10 cellular contexts compared by ENCODE assay signal in the genomic region with DNA sequence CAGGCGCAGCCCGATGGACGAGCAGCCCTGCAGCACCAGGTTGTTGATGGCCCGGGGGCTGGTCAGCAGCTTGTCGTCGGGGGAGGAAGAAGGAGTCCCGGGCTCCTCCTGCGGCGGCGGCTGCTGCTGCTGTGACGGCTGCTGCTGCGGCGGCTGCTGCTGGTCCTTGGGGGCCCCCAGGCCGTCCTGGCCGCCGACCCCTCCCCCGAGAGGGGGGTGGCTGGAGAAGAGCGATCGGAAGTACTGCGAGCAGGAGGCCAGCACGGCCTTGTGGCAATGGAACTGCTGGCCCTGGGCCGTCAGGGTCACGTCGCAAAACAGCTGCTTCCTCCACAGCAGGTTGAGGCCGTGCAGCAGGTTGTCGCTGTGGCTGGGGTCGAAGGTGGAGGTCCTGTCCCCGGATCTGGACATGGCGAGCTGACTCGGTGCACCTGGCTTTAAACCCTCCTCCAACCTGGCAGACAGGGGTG. TPM values are rescaled to one million over a fixed set of nuclear protein-coding genes. Genes with fewer than 3 reads are reported as not detected.
DNase-seq lines count a peak whose midpoint lies in the region; ATAC-seq and TF ChIP-seq lines count a peak whose summit lies in the region.
"Had no signal": no experiment of that assay in that cellular context is flagged by ENCODE, and none has a peak within 500 bp of the region (broad histone marks: within the 10 kb centered on the region; RNA-seq: fewer than 3 reads in every experiment).

No MANE protein-coding gene starts in this region.

- H3K27ac ChIP-seq in foreskin keratinocyte (no peak overlapping the region), parathyroid adenoma (no peak overlapping the region)
- H3K27ac ChIP-seq: epithelial cell of prostate had no signal

- H3K27me3 ChIP-seq in foreskin keratinocyte = peaks cover 69% of the 10 kb centered on the region
- H3K27me3 ChIP-seq in parathyroid adenoma (ENCODE audit: control insufficient read depth, insufficient read depth, low read length) = no peaks in the 10 kb centered on the region

- H3K4me1 ChIP-seq in foreskin keratinocyte = no peaks in the 10 kb centered on the region
- peaks cover 12% of the 10 kb centered on the region for H3K4me1 ChIP-seq in parathyroid adenoma

- H3K36me3 ChIP-seq in parathyroid adenoma (ENCODE audit: control insufficient read depth, insufficient read depth, low read length) = no peaks in the 10 kb centered on the region

- H2AFZ ChIP-seq in parathyroid adenoma = peak overlapping the region; percentile 64

- no peak overlapping the region for H3K9ac ChIP-seq in parathyroid adenoma

- TF ChIP-seq CTCF in foreskin keratinocyte (conservative IDR thresholded peaks at IDR 0.05) = no peak
- TF ChIP-seq CTCF in parathyroid adenoma (IDR thresholded peaks at IDR 0.05) = no peak

- ATAC-seq in foreskin keratinocyte (peak; percentile 12), HG03442 (IDR thresholded peaks at IDR 0.05; ENCODE audit: unreplicated experiment) (no peak), HG03139 (IDR thresholded peaks at IDR 0.05; ENCODE audit: unreplicated experiment) (no peak)

- peak overlapping the region; percentile 4 for H3K4me3 ChIP-seq in parathyroid adenoma (ENCODE audit: low read depth, low read length)

- H3K79me2 ChIP-seq in parathyroid adenoma = no peaks in the 10 kb centered on the region

- DNase-seq in DMS53 treated with DMSO at 0.1 percent for 48 hours (lab: John Stamatoyannopoulos, UW; ENCODE audit: unreplicated experiment) = peak; percentile 36
- peak; percentile 43 for DNase-seq in NCI-H510A (lab: John Stamatoyannopoulos, UW)
- DNase-seq in foreskin keratinocyte = no peak
- DNase-seq in NCI-H2196 (lab: John Stamatoyannopoulos, UW; ENCODE audit: unreplicated experiment) = no peak
- no peak for DNase-seq in NCI-H1930 (lab: John Stamatoyannopoulos, UW)

- no peaks in the 10 kb centered on the region for H3K9me3 ChIP-seq in parathyroid adenoma (ENCODE audit: control insufficient read depth, low read length)

- H3K4me2 ChIP-seq in parathyroid adenoma (ENCODE audit: low read length) = peak overlapping the region; percentile 73

RNA-seq across cellular contexts. Expression of a gene that starts 2.6 kb away (rescaled TPM):
- not detected in 2 replicates for total RNA-seq in foreskin keratinocyte
- polyA plus RNA-seq in foreskin keratinocyte = not detected in 2 replicates
- total RNA-seq: activated CD8-positive, alpha-beta memory T cell treated with anti-CD3 and anti-CD28 coated beads for 36 hours had no signal

Comparison
In these comparisons a context has a peak if more than half of its experiments do, and no peak if none do; other contexts are left out.
1. DNase-seq: peak in DMS53 treated with DMSO at 0.1 percent for 48 hours (single experiment) and NCI-H510A (single experiment); none in foreskin keratinocyte (0 of 2), NCI-H2196 (single experiment) and NCI-H1930 (0 of 2).